18 cellular contexts compared by ENCODE assay signal in the genomic region with DNA sequence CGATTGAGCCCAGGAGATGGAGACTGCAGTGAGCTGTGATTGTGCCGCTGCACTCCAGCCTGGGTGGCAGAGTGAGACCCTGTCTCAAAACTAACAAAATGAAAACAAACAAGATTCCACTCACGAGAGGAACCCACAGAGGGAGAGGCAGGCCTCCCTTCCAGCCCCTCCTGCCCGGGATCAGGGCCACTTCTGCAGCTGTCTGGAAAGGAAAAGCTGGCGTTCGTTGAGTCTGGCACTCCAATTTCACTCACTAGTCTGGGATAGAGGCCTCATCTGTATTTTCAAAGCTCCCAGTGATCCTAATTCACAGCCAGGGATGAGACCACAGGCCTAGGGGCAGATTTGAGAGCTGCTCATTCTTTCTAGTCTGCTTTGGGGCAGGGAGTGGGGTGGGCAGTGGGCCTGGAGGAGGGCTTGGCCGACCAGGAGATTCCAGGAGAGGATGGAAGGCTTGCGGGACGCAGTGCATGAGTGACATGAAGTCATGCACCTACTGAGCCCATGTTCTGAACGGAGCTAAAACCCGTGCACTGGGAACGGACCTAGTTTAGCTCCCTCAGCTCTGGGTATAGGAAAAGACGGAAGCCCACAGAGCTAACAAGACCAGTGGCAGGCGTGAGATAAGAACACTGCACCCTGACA. TPM values are rescaled to one million over a fixed set of nuclear protein-coding genes. Genes with fewer than 3 reads are reported as not detected.
DNase-seq lines count a peak whose midpoint lies in the region; ATAC-seq and TF ChIP-seq lines count a peak whose summit lies in the region.
"Had no signal": no experiment of that assay in that cellular context is flagged by ENCODE, and none has a peak within 500 bp of the region (broad histone marks: within the 10 kb centered on the region; RNA-seq: fewer than 3 reads in every experiment).

No MANE protein-coding gene starts in this region.

- no peaks in the 10 kb centered on the region for H3K27me3 ChIP-seq in H9 (ENCODE audit: insufficient read depth, low read length)
- no peaks in the 10 kb centered on the region for H3K27me3 ChIP-seq in trophoblast cell (ENCODE audit: insufficient read depth, low read length)
- H3K27me3 ChIP-seq in dorsolateral prefrontal cortex = no peaks in the 10 kb centered on the region

- H3T11ph ChIP-seq in H9 (ENCODE audit: low read length) = no peak overlapping the region

- H2BK120ac ChIP-seq in H9 (ENCODE audit: low read depth, low read length, poor library complexity, severe bottlenecking) (no peak overlapping the region), trophoblast cell (ENCODE audit: insufficient read depth, low read length, poor library complexity) (no peak overlapping the region)

- peaks cover 23% of the 10 kb centered on the region for H3K4me1 Mint-ChIP-seq in activated CD8-positive, alpha-beta T cell treated with anti-CD3 and anti-CD28 coated beads, Interleukin-2, amount 10 ng/mL, durations not matched to agents 7 days and 5 days (ENCODE audit: low read depth)
- H3K4me1 Mint-ChIP-seq in activated CD8-positive, alpha-beta T cell treated with anti-CD3 and anti-CD28 coated beads for 36 hours (ENCODE audit: low read depth) = peaks cover 13% of the 10 kb centered on the region
- H3K4me1 Mint-ChIP-seq in H9 = peaks cover 46 to 58% of the 10 kb centered on the region in 2 experiments
- H3K4me1 Mint-ChIP-seq in dendritic cell treated with granulocyte-macrophage colony-stimulating factor and Interleukin-4, amounts not matched to agents 40 ng/mL and 50 ng/mL, for 4 days (ENCODE audit: low read depth) = peaks cover 90% of the 10 kb centered on the region
- H3K4me1 Mint-ChIP-seq in activated CD4-positive, alpha-beta memory T cell treated with anti-CD3 and anti-CD28 coated beads for 36 hours (ENCODE audit: low read depth) = peaks cover 8% of the 10 kb centered on the region

- no peak overlapping the region for H2BK5ac ChIP-seq in H9 (ENCODE audit: insufficient read length, low read length)
- H2BK5ac ChIP-seq in trophoblast cell (ENCODE audit: low read depth, low read length, poor library complexity) = no peak overlapping the region

- no peak overlapping the region for H2BK12ac ChIP-seq in H9 (ENCODE audit: insufficient read length, low read depth, low read length)
- H2BK12ac ChIP-seq in trophoblast cell (ENCODE audit: low read length) = no peak overlapping the region

- H4K5ac ChIP-seq in H9 (ENCODE audit: insufficient read length, low read depth, low read length) = no peak overlapping the region

- H3K27me3 Mint-ChIP-seq in activated CD8-positive, alpha-beta T cell treated with anti-CD3 and anti-CD28 coated beads, Interleukin-2, amount 10 ng/mL, durations not matched to agents 7 days and 5 days (ENCODE audit: low read depth) = no peaks in the 10 kb centered on the region
- no peaks in the 10 kb centered on the region for H3K27me3 Mint-ChIP-seq in activated CD8-positive, alpha-beta T cell treated with anti-CD3 and anti-CD28 coated beads for 36 hours
- no peaks in the 10 kb centered on the region for H3K27me3 Mint-ChIP-seq in H9 (ENCODE audit: low read depth)
- H3K27me3 Mint-ChIP-seq in dendritic cell treated with granulocyte-macrophage colony-stimulating factor and Interleukin-4, amounts not matched to agents 40 ng/mL and 50 ng/mL, for 4 days = no peaks in the 10 kb centered on the region
- no peaks in the 10 kb centered on the region for H3K27me3 Mint-ChIP-seq in activated CD4-positive, alpha-beta memory T cell treated with anti-CD3 and anti-CD28 coated beads for 36 hours

- H3K4me3 ChIP-seq in trophoblast cell (ENCODE audit: low read depth, low read length) = no peak overlapping the region
- no peak overlapping the region for H3K4me3 ChIP-seq in dorsolateral prefrontal cortex

- POLR2A ChIA-PET in activated CD8-positive, alpha-beta T cell treated with anti-CD3 and anti-CD28 coated beads, Interleukin-2, amount 10 ng/mL, durations not matched to agents 7 days and 5 days (lab: Charles Lee) = interaction anchor here (1.8 to 2.6 kb wide), 2 partner anchors 10 to 35 kb away, joined by 4 to 10 read pairs; no protein-coding TSS in a partner anchor
- POLR2A ChIA-PET in activated CD8-positive, alpha-beta T cell treated with anti-CD3 and anti-CD28 coated beads for 36 hours (lab: Charles Lee) = interaction anchor here (1.4 to 2.9 kb wide), 2 partner anchors 10 to 45 kb away, joined by 3 to 11 read pairs; no protein-coding TSS in a partner anchor
- POLR2A ChIA-PET in activated CD4-positive, alpha-beta memory T cell treated with anti-CD3 and anti-CD28 coated beads for 36 hours (lab: Charles Lee) = no interaction called here

- peaks cover 23 to 26% of the 10 kb centered on the region in 2 experiments for H3K36me3 ChIP-seq in trophoblast cell (ENCODE audit: control insufficient read depth in 1 of 2, insufficient read depth in 2 of 2, low read length in 2 of 2)

- WGBS in H9 (ENCODE audit: extremely low coverage, insufficient read length, low lambda C conversion rate) = no CpG with 5 or more reads among the region's 14 CpGs
- WGBS in trophoblast cell (ENCODE audit: extremely low coverage, insufficient coverage, insufficient read length) = no CpG with 5 or more reads among the region's 14 CpGs

- H3K23ac ChIP-seq in H9 (ENCODE audit: insufficient read length, low read depth, low read length) = no peak overlapping the region
- no peak overlapping the region for H3K23ac ChIP-seq in trophoblast cell (ENCODE audit: low read length)

- H3K9ac ChIP-seq in H9 (ENCODE audit: extremely low read depth, insufficient read length, low read length) (no peak overlapping the region), trophoblast cell (ENCODE audit: low read length) (no peak overlapping the region)

- intact Hi-C loops in activated CD8-positive, alpha-beta T cell treated with anti-CD3 and anti-CD28 coated beads for 36 hours (cut with micrococcal nuclease) = no loop called here
- intact Hi-C loops in dendritic cell treated with granulocyte-macrophage colony-stimulating factor and Interleukin-4, amounts not matched to agents 40 ng/mL and 50 ng/mL, for 4 days (cut with micrococcal nuclease) = loop anchor here (5.0 kb wide), 2 partner anchors 52 to 53 kb away; a partner anchor contains a TSS
- intact Hi-C loops in activated CD4-positive, alpha-beta memory T cell treated with anti-CD3 and anti-CD28 coated beads for 36 hours (cut with micrococcal nuclease) = no loop called here
- intact Hi-C loops in dorsolateral prefrontal cortex (cut with DNase I) = no loop called here

- H3K4me2 ChIP-seq in H9 (ENCODE audit: insufficient read depth, insufficient read length, low read length) (no peak overlapping the region), trophoblast cell (ENCODE audit: low read length) (no peak overlapping the region)

- H2AK5ac ChIP-seq in H9 (ENCODE audit: insufficient read length, low read length) (no peak overlapping the region), trophoblast cell (ENCODE audit: low read length) (no peak overlapping the region)

- peaks cover 71% of the 10 kb centered on the region for H3K36me3 Mint-ChIP-seq in activated CD8-positive, alpha-beta T cell treated with anti-CD3 and anti-CD28 coated beads, Interleukin-2, amount 10 ng/mL, durations not matched to agents 7 days and 5 days (ENCODE audit: low read depth)
- H3K36me3 Mint-ChIP-seq in activated CD8-positive, alpha-beta T cell treated with anti-CD3 and anti-CD28 coated beads for 36 hours (ENCODE audit: low read depth) = peaks cover 54% of the 10 kb centered on the region
- peaks cover 14 to 16% (median 16%) of the 10 kb centered on the region in 3 experiments for H3K36me3 Mint-ChIP-seq in H9 (ENCODE audit: insufficient read depth in 1 of 3, low read depth in 3 of 3)
- H3K36me3 Mint-ChIP-seq in dendritic cell treated with granulocyte-macrophage colony-stimulating factor and Interleukin-4, amounts not matched to agents 40 ng/mL and 50 ng/mL, for 4 days (ENCODE audit: low read depth) = peaks cover 80% of the 10 kb centered on the region
- peaks cover 47% of the 10 kb centered on the region for H3K36me3 Mint-ChIP-seq in activated CD4-positive, alpha-beta memory T cell treated with anti-CD3 and anti-CD28 coated beads for 36 hours

- no peaks in the 10 kb centered on the region for H3K79me1 ChIP-seq in H9 (ENCODE audit: insufficient read depth, low read depth, low read length, poor library complexity, severe bottlenecking)
- H3K79me1 ChIP-seq in trophoblast cell (ENCODE audit: low read length) = peaks cover 8% of the 10 kb centered on the region

- no peak for DNase-seq in activated CD8-positive, alpha-beta T cell treated with anti-CD3 and anti-CD28 coated beads, Interleukin-2, amount 10 ng/mL, durations not matched to agents 7 days and 5 days
- no peak for DNase-seq in activated CD8-positive, alpha-beta T cell treated with anti-CD3 and anti-CD28 coated beads for 36 hours
- DNase-seq in H9 (no peak), trophoblast cell (peak; percentile 72 to 83), foreskin melanocyte (no peak), dorsolateral prefrontal cortex (no peak)
- no peak for DNase-seq in activated CD4-positive, alpha-beta memory T cell treated with anti-CD3 and anti-CD28 coated beads for 36 hours
- DNase-seq: C1 segment of cervical spinal cord, H7, Kasumi-1, MM.1S, NCI-H1105, NCI-H1694 treated with DMSO at 0.1 percent for 48 hours, NCI-H345, NCI-H526, OCI-M1 had no signal

- no peak overlapping the region for H3K18ac ChIP-seq in H9 (ENCODE audit: insufficient read length, low read depth, low read length)
- H3K18ac ChIP-seq in trophoblast cell (ENCODE audit: low read length) = no peak overlapping the region

- no peaks in the 10 kb centered on the region for H3K79me2 ChIP-seq in H9 (ENCODE audit: insufficient read depth, low read length)
- H3K79me2 ChIP-seq in trophoblast cell (ENCODE audit: control insufficient read depth, insufficient read depth, low read length, poor library complexity) = no peaks in the 10 kb centered on the region

- ATAC-seq in activated CD8-positive, alpha-beta T cell treated with anti-CD3 and anti-CD28 coated beads, Interleukin-2, amount 10 ng/mL, durations not matched to agents 7 days and 5 days = no peak
- no peak for ATAC-seq in activated CD8-positive, alpha-beta T cell treated with anti-CD3 and anti-CD28 coated beads for 36 hours

- CTCF ChIA-PET in activated CD8-positive, alpha-beta T cell treated with anti-CD3 and anti-CD28 coated beads, Interleukin-2, amount 10 ng/mL, durations not matched to agents 7 days and 5 days (lab: Charles Lee) = interaction anchor here (0.6 to 2.9 kb wide), 5 partner anchors 9 to 59 kb away, joined by 3 to 10 read pairs (median 5); no protein-coding TSS in a partner anchor
- CTCF ChIA-PET in activated CD8-positive, alpha-beta T cell treated with anti-CD3 and anti-CD28 coated beads for 36 hours (lab: Charles Lee) = interaction anchor here (0.6 to 1.4 kb wide), 4 partner anchors 8 to 175 kb away, joined by 3 to 5 read pairs (median 4); no protein-coding TSS in a partner anchor
- CTCF ChIA-PET in activated CD4-positive, alpha-beta memory T cell treated with anti-CD3 and anti-CD28 coated beads for 36 hours (lab: Charles Lee) = interaction anchor here (1.0 kb wide), 1 partner anchor 34 kb away, joined by 3 read pairs; no protein-coding TSS in a partner anchor

- H2BK15ac ChIP-seq in H9 (ENCODE audit: low read depth, low read length) = no peak overlapping the region

- H4K12ac ChIP-seq in trophoblast cell (ENCODE audit: low read depth, low read length) = no peak overlapping the region

- H3K27ac ChIP-seq in H9 (ENCODE audit: insufficient read length, low read depth, low read length) (no peak overlapping the region), trophoblast cell (ENCODE audit: low read depth, low read length) (no peak overlapping the region), dorsolateral prefrontal cortex (no peak overlapping the region)
- H3K27ac ChIP-seq: 22Rv1 had no signal

- TF ChIP-seq CTCF in activated CD8-positive, alpha-beta T cell treated with anti-CD3 and anti-CD28 coated beads for 36 hours (IDR thresholded peaks at IDR 0.05) = no peak
- TF ChIP-seq CTCF in H9 (conservative IDR thresholded peaks at IDR 0.05) (no peak), dorsolateral prefrontal cortex (IDR thresholded peaks at IDR 0.05 in 54 of 56, conservative IDR thresholded peaks at IDR 0.05 in 2 of 56; ENCODE audit: low read depth in 1 of 56, partially characterized antibody in 56 of 56) (no peak)

- no peak overlapping the region for H2BK20ac ChIP-seq in H9 (ENCODE audit: low read depth, low read length, poor library complexity, severe bottlenecking)

- H3K9me3 ChIP-seq in H9 (ENCODE audit: control insufficient read depth, low read depth, low read length) (no peaks in the 10 kb centered on the region), trophoblast cell (ENCODE audit: insufficient read depth, low read depth, low read length) (no peaks in the 10 kb centered on the region)

- no peaks in the 10 kb centered on the region for H3K23me2 ChIP-seq in H9 (ENCODE audit: insufficient read length, low read depth, low read length, poor library complexity, severe bottlenecking)

- H2AFZ ChIP-seq in H9 (ENCODE audit: low read length) (no peak overlapping the region), trophoblast cell (ENCODE audit: insufficient read depth, low read length, poor library complexity) (no peak overlapping the region)

- H4K8ac ChIP-seq in H9 (replicated peaks; ENCODE audit: insufficient read length, low read depth, low read length) (no peak overlapping the region), trophoblast cell (ENCODE audit: low read depth, low read length) (no peak overlapping the region)

- no peak overlapping the region for H4K91ac ChIP-seq in H9 (ENCODE audit: insufficient read length, low read depth, low read length)
- H4K91ac ChIP-seq in trophoblast cell (ENCODE audit: low read depth, low read length) = no peak overlapping the region

- H3K9me3 Mint-ChIP-seq in activated CD8-positive, alpha-beta T cell treated with anti-CD3 and anti-CD28 coated beads, Interleukin-2, amount 10 ng/mL, durations not matched to agents 7 days and 5 days (ENCODE audit: insufficient read depth) = no peaks in the 10 kb centered on the region
- no peaks in the 10 kb centered on the region for H3K9me3 Mint-ChIP-seq in activated CD8-positive, alpha-beta T cell treated with anti-CD3 and anti-CD28 coated beads for 36 hours
- no peaks in the 10 kb centered on the region; a peak in 1 of 5 replicates for H3K9me3 Mint-ChIP-seq in H9
- H3K9me3 Mint-ChIP-seq in dendritic cell treated with granulocyte-macrophage colony-stimulating factor and Interleukin-4, amounts not matched to agents 40 ng/mL and 50 ng/mL, for 4 days = no peaks in the 10 kb centered on the region
- no peaks in the 10 kb centered on the region for H3K9me3 Mint-ChIP-seq in activated CD4-positive, alpha-beta memory T cell treated with anti-CD3 and anti-CD28 coated beads for 36 hours

- H3K27ac Mint-ChIP-seq in activated CD8-positive, alpha-beta T cell treated with anti-CD3 and anti-CD28 coated beads, Interleukin-2, amount 10 ng/mL, durations not matched to agents 7 days and 5 days = peak overlapping the region; percentile 13
- no peak overlapping the region for H3K27ac Mint-ChIP-seq in activated CD8-positive, alpha-beta T cell treated with anti-CD3 and anti-CD28 coated beads for 36 hours
- H3K27ac Mint-ChIP-seq in H9 = peak overlapping the region in 2 of 3 experiments; percentile 22 to 42; a peak in 2 of 7 replicates
- H3K27ac Mint-ChIP-seq in dendritic cell treated with granulocyte-macrophage colony-stimulating factor and Interleukin-4, amounts not matched to agents 40 ng/mL and 50 ng/mL, for 4 days = peak overlapping the region; percentile 73
- no peak overlapping the region for H3K27ac Mint-ChIP-seq in activated CD4-positive, alpha-beta memory T cell treated with anti-CD3 and anti-CD28 coated beads for 36 hours

- H3K4ac ChIP-seq in H9 (ENCODE audit: low read depth, low read length) = no peak overlapping the region
- no peak overlapping the region for H3K4ac ChIP-seq in trophoblast cell (ENCODE audit: low read depth, low read length)

- H3K4me1 ChIP-seq in H9 (ENCODE audit: insufficient read depth, low read length) = peaks cover 15% of the 10 kb centered on the region; the same call in 1 of the 2 replicates
- H3K4me1 ChIP-seq in trophoblast cell (ENCODE audit: control insufficient read depth in 1 of 2, insufficient read depth in 2 of 2, low read length in 2 of 2) = peaks cover 9 to 12% of the 10 kb centered on the region in 2 experiments

- H3K4me3 Mint-ChIP-seq in activated CD8-positive, alpha-beta T cell treated with anti-CD3 and anti-CD28 coated beads, Interleukin-2, amount 10 ng/mL, durations not matched to agents 7 days and 5 days = no peak overlapping the region
- no peak overlapping the region for H3K4me3 Mint-ChIP-seq in activated CD8-positive, alpha-beta T cell treated with anti-CD3 and anti-CD28 coated beads for 36 hours
- H3K4me3 Mint-ChIP-seq in H9 = no peak overlapping the region
- H3K4me3 Mint-ChIP-seq in dendritic cell treated with granulocyte-macrophage colony-stimulating factor and Interleukin-4, amounts not matched to agents 40 ng/mL and 50 ng/mL, for 4 days = no peak overlapping the region
- no peak overlapping the region for H3K4me3 Mint-ChIP-seq in activated CD4-positive, alpha-beta memory T cell treated with anti-CD3 and anti-CD28 coated beads for 36 hours

- no peak overlapping the region for H3K56ac ChIP-seq in H9 (ENCODE audit: insufficient read length, low read depth, low read length)

- H3K14ac ChIP-seq in H9 (ENCODE audit: insufficient read depth, low read length) = no peak overlapping the region
- no peak overlapping the region for H3K14ac ChIP-seq in trophoblast cell (ENCODE audit: low read length)

- H4K20me1 ChIP-seq in H9 (ENCODE audit: control insufficient read depth, insufficient read depth, insufficient read length) = no peaks in the 10 kb centered on the region

RNA-seq across cellular contexts. Expression of a gene that starts 54.0 kb away (rescaled TPM):
- total RNA-seq in activated CD8-positive, alpha-beta T cell treated with anti-CD3 and anti-CD28 coated beads, Interleukin-2, amount 10 ng/mL, durations not matched to agents 7 days and 5 days = 100 to 1,000 TPM; 837 to 887 TPM
- total RNA-seq in activated CD8-positive, alpha-beta T cell treated with anti-CD3 and anti-CD28 coated beads for 36 hours = 100 to 1,000 TPM; 664 to 677 TPM
- total RNA-seq in H9 (2021) (81.4 and 88.6 TPM in 2 replicates), dorsolateral prefrontal cortex (100 to 1,000 TPM in 6 of 120 experiments, 10 to 100 TPM in 114; 43.3 to 111 (median 76.2) TPM)
- polyA plus RNA-seq in trophoblast cell (2013) = 194 and 199 TPM in 2 replicates
- 100 to 1,000 TPM; 358 to 364 TPM for total RNA-seq in activated CD4-positive, alpha-beta memory T cell treated with anti-CD3 and anti-CD28 coated beads for 36 hours

RNA-seq across cellular contexts. Expression of a gene that starts 59.4 kb away (rescaled TPM):
- total RNA-seq in activated CD8-positive, alpha-beta T cell treated with anti-CD3 and anti-CD28 coated beads, Interleukin-2, amount 10 ng/mL, durations not matched to agents 7 days and 5 days = 10 to 100 TPM; 62.3 to 72.4 TPM
- 10 to 100 TPM; 21.1 to 22.4 TPM for total RNA-seq in activated CD8-positive, alpha-beta T cell treated with anti-CD3 and anti-CD28 coated beads for 36 hours
- total RNA-seq in H9 (2021) = 17.9 and 21.5 TPM in 2 replicates
- 16.0 and 16.7 TPM in 2 replicates for polyA plus RNA-seq in trophoblast cell (2013)
- total RNA-seq in activated CD4-positive, alpha-beta memory T cell treated with anti-CD3 and anti-CD28 coated beads for 36 hours = 10 to 100 TPM; 12.9 to 13.6 TPM
- total RNA-seq in dorsolateral prefrontal cortex = 10 to 100 TPM; 12.5 to 34.5 (median 20.1) TPM

Comparison
In these comparisons a context has a peak if more than half of its experiments do, and no peak if none do; other contexts are left out.
1. H3K27ac Mint-ChIP-seq: peak in activated CD8-positive, alpha-beta T cell treated with anti-CD3 and anti-CD28 coated beads, Interleukin-2, amount 10 ng/mL, durations not matched to agents 7 days and 5 days (single experiment), H9 (2 of 3) and dendritic cell treated with granulocyte-macrophage colony-stimulating factor and Interleukin-4, amounts not matched to agents 40 ng/mL and 50 ng/mL, for 4 days (single experiment); none in activated CD8-positive, alpha-beta T cell treated with anti-CD3 and anti-CD28 coated beads for 36 hours (single experiment) and activated CD4-positive, alpha-beta memory T cell treated with anti-CD3 and anti-CD28 coated beads for 36 hours (single experiment).
2. DNase-seq: peak in trophoblast cell (2 of 2); none in activated CD8-positive, alpha-beta T cell treated with anti-CD3 and anti-CD28 coated beads, Interleukin-2, amount 10 ng/mL, durations not matched to agents 7 days and 5 days (single experiment), activated CD8-positive, alpha-beta T cell treated with anti-CD3 and anti-CD28 coated beads for 36 hours (single experiment), H9 (single experiment), foreskin melanocyte (single experiment), activated CD4-positive, alpha-beta memory T cell treated with anti-CD3 and anti-CD28 coated beads for 36 hours (single experiment) and dorsolateral prefrontal cortex (0 of 10).